11 cellular contexts compared by ENCODE assay signal in the genomic region with DNA sequence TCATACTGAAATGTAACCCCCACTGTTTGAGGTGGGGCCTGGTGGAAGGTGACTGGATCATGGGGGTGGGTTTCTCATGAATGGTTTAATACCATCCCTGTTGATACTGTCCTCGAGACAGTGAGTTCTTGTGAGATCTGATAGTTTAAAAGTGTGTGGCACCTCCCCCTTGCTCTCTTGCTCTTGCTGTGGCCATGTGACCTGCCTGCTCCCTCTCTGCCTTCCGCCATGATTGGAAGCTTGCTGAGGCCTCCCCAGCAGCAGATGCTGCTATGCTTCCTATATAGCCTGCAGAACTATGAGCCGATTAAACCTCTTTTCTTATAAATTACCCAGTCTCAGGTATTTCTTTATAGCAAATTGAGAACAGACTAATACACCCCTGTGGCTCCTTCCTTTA. TPM values are rescaled to one million over a fixed set of nuclear protein-coding genes. Genes with fewer than 3 reads are reported as not detected.
DNase-seq lines count a peak whose midpoint lies in the region; ATAC-seq, FAIRE-seq and TF ChIP-seq lines count a peak whose summit lies in the region.
"Had no signal": no experiment of that assay in that cellular context is flagged by ENCODE, and none has a peak within 500 bp of the region (broad histone marks: within the 10 kb centered on the region; RNA-seq: fewer than 3 reads in every experiment).

No MANE protein-coding gene starts in this region.

- peak in 1 of 2 experiments; percentile 35; a peak in 3 of 6 replicates for ATAC-seq in A549
- ATAC-seq in HG02981 (IDR thresholded peaks at IDR 0.05; ENCODE audit: unreplicated experiment), result no peak
- ATAC-seq in HG03159 (IDR thresholded peaks at IDR 0.05; ENCODE audit: unreplicated experiment), result no peak

- intact Hi-C loops in dendritic cell treated with granulocyte-macrophage colony-stimulating factor and Interleukin-4, amounts not matched to agents 40 ng/mL and 50 ng/mL, for 4 days (cut with micrococcal nuclease), result no loop called here

- DNase-seq in A549 (ENCODE audit: low read depth in 1 of 2, low spot score in 1 of 2), result no peak
- DNase-seq in neural progenitor cell (ENCODE audit: low spot score), result no peak
- no peak for DNase-seq in EL
- DNase-seq in UCSD-AML1 (lab: John Stamatoyannopoulos, UW; ENCODE audit: unreplicated experiment), result no peak
- DNase-seq: islet precursor cell, NCI-H1436 treated with DMSO at 0.1 percent for 48 hours had no signal

- peaks cover 25% of the 10 kb centered on the region for H3F3A ChIP-seq in neural progenitor cell (ENCODE audit: low read depth)

- H3K9ac ChIP-seq in neural progenitor cell, result no peak overlapping the region

- TF ChIP-seq CTCF in A549 (IDR thresholded peaks at IDR 0.05) (no peak), neural progenitor cell (IDR thresholded peaks at IDR 0.05) (no peak)

- no peak for TF ChIP-seq EP300 in A549 (IDR thresholded peaks at IDR 0.05)

- H2AFZ ChIP-seq in neural progenitor cell (replicated peaks), result no peak overlapping the region

- no peak overlapping the region for H3K4me3 Mint-ChIP-seq in dendritic cell treated with granulocyte-macrophage colony-stimulating factor and Interleukin-4, amounts not matched to agents 40 ng/mL and 50 ng/mL, for 4 days
- no peak overlapping the region for H3K4me3 Mint-ChIP-seq in neural progenitor cell

- no peaks in the 10 kb centered on the region for H3K27me3 ChIP-seq in neural progenitor cell
- H3K27me3 ChIP-seq: tibial nerve had no signal

- H3K9me3 Mint-ChIP-seq in dendritic cell treated with granulocyte-macrophage colony-stimulating factor and Interleukin-4, amounts not matched to agents 40 ng/mL and 50 ng/mL, for 4 days, result no peaks in the 10 kb centered on the region
- H3K9me3 Mint-ChIP-seq in neural progenitor cell, result no peaks in the 10 kb centered on the region

- TF ChIP-seq POLR2A in A549 (IDR thresholded peaks at IDR 0.05; ENCODE audit: low read length), result no peak

- H3K36me3 Mint-ChIP-seq in dendritic cell treated with granulocyte-macrophage colony-stimulating factor and Interleukin-4, amounts not matched to agents 40 ng/mL and 50 ng/mL, for 4 days (ENCODE audit: low read depth), result peaks cover 63% of the 10 kb centered on the region
- peaks cover 12% of the 10 kb centered on the region for H3K36me3 Mint-ChIP-seq in neural progenitor cell

- H3K27ac Mint-ChIP-seq in dendritic cell treated with granulocyte-macrophage colony-stimulating factor and Interleukin-4, amounts not matched to agents 40 ng/mL and 50 ng/mL, for 4 days, result peak overlapping the region; percentile 20
- H3K27ac Mint-ChIP-seq in neural progenitor cell, result peak overlapping the region; percentile 76

- peaks cover 30% of the 10 kb centered on the region for H3K4me1 Mint-ChIP-seq in dendritic cell treated with granulocyte-macrophage colony-stimulating factor and Interleukin-4, amounts not matched to agents 40 ng/mL and 50 ng/mL, for 4 days (ENCODE audit: low read depth)
- H3K4me1 Mint-ChIP-seq in neural progenitor cell, result peaks cover 26% of the 10 kb centered on the region

- peak overlapping the region; percentile 48 for H3K4me2 ChIP-seq in A549
- H3K4me2 ChIP-seq in neural progenitor cell, result no peak overlapping the region

- TF ChIP-seq RAD21 in A549 (conservative IDR thresholded peaks at IDR 0.05 in 1 of 2, IDR thresholded peaks at IDR 0.05 in 1 of 2), result no peak

- H3K4me3 ChIP-seq in A549 (no peak overlapping the region), neural progenitor cell (no peak overlapping the region)
- H3K4me3 ChIP-seq: tibial nerve had no signal

- 71% methylated on average over 3 of the region's 3 CpGs for WGBS in A549 (ENCODE audit: missing lambda C conversion rate)

- POLR2A ChIA-PET in A549 (lab: Yijun Ruan, JAX), result no interaction called here

- CTCF ChIA-PET in A549 (lab: Yijun Ruan, JAX), result interaction anchor here (0.8 to 3.7 kb wide), 4 partner anchors 10 to 25 kb away, joined by 3 to 15 read pairs (median 4); no protein-coding TSS in a partner anchor

- H3K27ac ChIP-seq in A549 (peak overlapping the region in 1 of 2 experiments; percentile 53; a peak in 3 of 6 replicates), KOPT-K1 (ENCODE audit: low read depth, low read length, poor library complexity, severe bottlenecking) (peak overlapping the region; percentile 5), neural progenitor cell (no peak overlapping the region)

- H3K9me3 ChIP-seq in A549, result no peaks in the 10 kb centered on the region
- no peaks in the 10 kb centered on the region for H3K9me3 ChIP-seq in KOPT-K1 (ENCODE audit: insufficient read depth, low read length, poor library complexity, severe bottlenecking)
- H3K9me3 ChIP-seq in neural progenitor cell (ENCODE audit: low read depth), result no peaks in the 10 kb centered on the region
- H3K9me3 ChIP-seq: tibial nerve had no signal

- H3K36me3 ChIP-seq in KOPT-K1 (ENCODE audit: insufficient read depth, low read length) (peaks cover 45% of the 10 kb centered on the region), neural progenitor cell (no peaks in the 10 kb centered on the region)

- H3K27me3 Mint-ChIP-seq in dendritic cell treated with granulocyte-macrophage colony-stimulating factor and Interleukin-4, amounts not matched to agents 40 ng/mL and 50 ng/mL, for 4 days, result no peaks in the 10 kb centered on the region
- no peaks in the 10 kb centered on the region for H3K27me3 Mint-ChIP-seq in neural progenitor cell (ENCODE audit: insufficient read depth, low read depth)

- peaks cover 23% of the 10 kb centered on the region for H4K20me1 ChIP-seq in neural progenitor cell (ENCODE audit: low read depth)

- H3K4me1 ChIP-seq in A549 (peaks cover 26% of the 10 kb centered on the region), neural progenitor cell (peaks cover 17% of the 10 kb centered on the region)

- FAIRE-seq in A549 (lab: Jason Lieb, UNC), result no peak

- peaks cover 40% of the 10 kb centered on the region for H3K79me2 ChIP-seq in neural progenitor cell (ENCODE audit: low read depth)

TF ChIP-seq in A549, 52 proteins besides CTCF, POLR2A, EP300 and RAD21:
- TF ChIP-seq, protein P1, sequence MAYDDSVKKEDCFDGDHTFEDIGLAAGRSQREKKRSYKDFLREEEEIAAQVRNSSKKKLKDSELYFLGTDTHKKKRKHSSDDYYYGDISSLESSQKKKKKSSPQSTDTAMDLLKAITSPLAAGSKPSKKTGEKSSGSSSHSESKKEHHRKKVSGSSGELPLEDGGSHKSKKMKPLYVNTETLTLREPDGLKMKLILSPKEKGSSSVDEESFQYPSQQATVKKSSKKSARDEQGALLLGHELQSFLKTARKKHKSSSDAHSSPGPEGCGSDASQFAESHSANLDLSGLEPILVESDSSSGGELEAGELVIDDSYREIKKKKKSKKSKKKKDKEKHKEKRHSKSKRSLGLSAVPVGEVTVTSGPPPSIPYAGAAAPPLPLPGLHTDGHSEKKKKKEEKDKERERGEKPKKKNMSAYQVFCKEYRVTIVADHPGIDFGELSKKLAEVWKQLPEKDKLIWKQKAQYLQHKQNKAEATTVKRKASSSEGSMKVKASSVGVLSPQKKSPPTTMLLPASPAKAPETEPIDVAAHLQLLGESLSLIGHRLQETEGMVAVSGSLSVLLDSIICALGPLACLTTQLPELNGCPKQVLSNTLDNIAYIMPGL (CRISPR knock-in tag; IDR thresholded peaks at IDR 0.05; ENCODE audit: borderline replicate concordance), result no peak
- TF ChIP-seq, protein P2, sequence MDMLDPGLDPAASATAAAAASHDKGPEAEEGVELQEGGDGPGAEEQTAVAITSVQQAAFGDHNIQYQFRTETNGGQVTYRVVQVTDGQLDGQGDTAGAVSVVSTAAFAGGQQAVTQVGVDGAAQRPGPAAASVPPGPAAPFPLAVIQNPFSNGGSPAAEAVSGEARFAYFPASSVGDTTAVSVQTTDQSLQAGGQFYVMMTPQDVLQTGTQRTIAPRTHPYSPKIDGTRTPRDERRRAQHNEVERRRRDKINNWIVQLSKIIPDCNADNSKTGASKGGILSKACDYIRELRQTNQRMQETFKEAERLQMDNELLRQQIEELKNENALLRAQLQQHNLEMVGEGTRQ (IDR thresholded peaks at IDR 0.05), result 0 out of 2 replicates have a peak, but pooled peaks have one; percentile 33

RNA-seq across cellular contexts. Expression of a gene that starts 40.6 kb away (rescaled TPM):
- polyA plus RNA-seq in A549 (2011; rRNA removed) (72.8 and 81.9 TPM in 2 replicates), A549 (2017; fragmentation: RNase III; extraction: RNeasy Plus Mini Kit Qiagen cat#74134 plus additional on column Dnase treatment) (97.8 to 115 TPM (median 109 TPM) in 3 replicates)
- 49.5 and 57.3 TPM in 2 replicates for polyA plus RNA-seq in A549 (2012; cell fraction: cytosol; rRNA removed)
- 80.0 and 101 TPM in 2 replicates for polyA plus RNA-seq in A549 (2012; cell fraction: nucleus; rRNA removed)
- polyA minus RNA-seq in A549 (2011; rRNA and poly(A)+ RNA removed), result 127 and 145 TPM in 2 replicates
- 54.9 and 56.2 TPM in 2 replicates for total RNA-seq in neural progenitor cell (ENCODE audit: low replicate concordance)

RNA-seq across cellular contexts. Expression of a gene that starts 59.3 kb away (rescaled TPM):
- polyA plus RNA-seq in A549 (2011; rRNA removed), result 2.2 and 3.1 TPM in 2 replicates
- polyA plus RNA-seq in A549 (2012; cell fraction: cytosol; rRNA removed), result 2.6 and 3.3 TPM in 2 replicates
- polyA plus RNA-seq in A549 (2012; cell fraction: nucleus; rRNA removed), result 5.6 and 7.9 TPM in 2 replicates
- 3.9 to 4.4 TPM (median 4.0 TPM) in 3 replicates for polyA plus RNA-seq in A549 (2017; fragmentation: RNase III; extraction: RNeasy Plus Mini Kit Qiagen cat#74134 plus additional on column Dnase treatment)
- 2.9 and 4.3 TPM in 2 replicates for polyA minus RNA-seq in A549 (2011; rRNA and poly(A)+ RNA removed)
- 6.7 and 10.0 TPM in 2 replicates for total RNA-seq in neural progenitor cell (ENCODE audit: low replicate concordance)
